Comparison of ENCODE assay signal across 14 cellular contexts in the genomic region with DNA sequence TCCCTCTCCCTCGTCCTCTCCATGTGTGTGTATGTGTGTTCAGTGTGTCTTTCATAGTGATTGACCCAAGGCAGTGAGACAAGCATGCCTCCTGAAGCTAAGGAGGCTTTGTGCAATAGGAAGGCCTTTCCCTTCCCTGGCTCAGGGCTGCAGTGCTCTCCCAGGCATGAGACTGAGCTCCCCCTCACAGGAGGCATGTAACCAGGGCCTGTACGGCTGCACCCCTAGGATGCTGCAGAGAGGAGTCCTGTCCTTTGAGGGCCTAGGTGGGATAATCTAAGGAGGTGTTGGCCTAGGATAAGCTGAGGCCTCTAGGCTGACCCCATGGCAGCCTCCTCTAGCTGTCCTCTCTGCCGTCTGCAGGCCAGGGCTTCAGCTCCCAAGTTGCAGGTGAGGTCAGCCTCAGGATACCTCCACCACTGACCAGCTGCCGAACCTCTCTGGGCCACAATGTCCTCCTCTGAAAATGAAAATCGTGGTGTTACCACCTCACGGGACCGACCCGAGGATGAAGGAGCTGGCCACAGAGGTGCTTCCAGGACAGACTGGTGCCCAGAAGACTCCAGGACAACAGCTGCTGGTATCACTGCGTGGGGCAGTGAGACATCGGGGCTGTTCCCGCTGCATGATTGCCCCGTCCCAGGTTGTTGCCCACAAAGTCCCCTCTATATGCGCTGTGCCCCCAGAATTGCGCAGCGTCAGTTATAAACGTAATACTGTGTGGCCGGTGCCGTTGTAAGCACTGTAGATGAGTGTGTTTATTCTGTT.
DNase-seq lines count a peak whose midpoint lies in the region; ATAC-seq, FAIRE-seq and TF ChIP-seq lines count a peak whose summit lies in the region.
"Had no signal": no experiment of that assay in that cellular context is flagged by ENCODE, and none has a peak within 500 bp of the region (broad histone marks: within the 10 kb centered on the region; RNA-seq: fewer than 3 reads in every experiment).

No MANE protein-coding gene starts in this region.

- H3F3A ChIP-seq in PC-3 (ENCODE audit: low read length, unreplicated experiment) = no peaks in the 10 kb centered on the region

- H3K27ac ChIP-seq in sigmoid colon (no peak overlapping the region), PC-3 (ENCODE audit: low read length) (no peak overlapping the region)
- H3K27ac ChIP-seq: BLaER1 had no signal

- no peak overlapping the region for H3K27ac Mint-ChIP-seq in chondrocyte (ENCODE audit: unreplicated experiment)
- H3K27ac Mint-ChIP-seq: CD8-positive, alpha-beta memory T cell; IgD-negative memory B cell had no signal

- H3K9ac ChIP-seq in PC-3 (ENCODE audit: low read length) = no peak overlapping the region
- H3K9ac ChIP-seq: BLaER1 had no signal

- in situ Hi-C loops in GM13977 (cut with MboI; ENCODE audit: low pct_unique_long_range_greater_than_20kb, low sequenced_read_pairs, unreplicated experiment) = no loop called here

- no peak overlapping the region for H3K4me2 ChIP-seq in PC-3 (ENCODE audit: low read length)
- H3K4me2 ChIP-seq: BLaER1 had no signal

- intact Hi-C loops in sigmoid colon (cut with DNase I) = no loop called here
- intact Hi-C loops in PC-3 (cut with micrococcal nuclease) = loop anchor here (5.0 kb wide), 1 partner anchor 137 kb away; no protein-coding TSS in a partner anchor

- CTCF ChIA-PET in PC-3 (lab: Charles Lee) = no interaction called here

- no peaks in the 10 kb centered on the region for H3K9me2 ChIP-seq in PC-3 (replicated peaks; ENCODE audit: low read length)

- peaks cover 37% of the 10 kb centered on the region for H3K27me3 Mint-ChIP-seq in chondrocyte (ENCODE audit: low read depth)

- H3K4me1 ChIP-seq in sigmoid colon (peaks cover 0 to 16% (median 8%) of the 10 kb centered on the region in 4 donors), PC-3 (ENCODE audit: insufficient read depth, low read length) (no peaks in the 10 kb centered on the region)
- H3K4me1 ChIP-seq: BLaER1 had no signal

- no peak for ATAC-seq in PC-3

- no peak overlapping the region for H3K4me3 Mint-ChIP-seq in chondrocyte (ENCODE audit: unreplicated experiment)

- no peak for TF ChIP-seq POLR2A in sigmoid colon (IDR thresholded peaks at IDR 0.05)

- WGBS in sigmoid colon, 2 donors = 86 to 91% methylated on average over 18 of the region's 18 CpGs

- H3K9me3 ChIP-seq in sigmoid colon = no peaks in the 10 kb centered on the region
- H3K9me3 ChIP-seq in PC-3 (ENCODE audit: low read length) = no peaks in the 10 kb centered on the region
- H3K9me3 ChIP-seq: BLaER1 had no signal

- TF ChIP-seq CTCF in GM13977 (IDR thresholded peaks at IDR 0.05; ENCODE audit: extremely low read depth, insufficient read depth, missing control alignments) (no peak), chondrocyte (IDR thresholded peaks at IDR 0.05) (no peak), sigmoid colon (IDR thresholded peaks at IDR 0.05) (no peak), PC-3 (conservative IDR thresholded peaks at IDR 0.05; ENCODE audit: low read depth, low read length) (no peak)

- peaks cover 10% of the 10 kb centered on the region for H3K9me3 Mint-ChIP-seq in chondrocyte (ENCODE audit: low read depth)
- H3K9me3 Mint-ChIP-seq: CD8-positive, alpha-beta memory T cell had no signal

- peaks cover 6% of the 10 kb centered on the region for H3K4me1 Mint-ChIP-seq in chondrocyte (ENCODE audit: low read depth)

- H4K20me1 ChIP-seq in PC-3 (ENCODE audit: low read length) = no peaks in the 10 kb centered on the region
- H4K20me1 ChIP-seq: BLaER1 had no signal

- H3K27me3 ChIP-seq in sigmoid colon = peaks cover 0 to 29% (median 8%) of the 10 kb centered on the region in 3 donors
- no peaks in the 10 kb centered on the region for H3K27me3 ChIP-seq in PC-3 (ENCODE audit: low read length)
- H3K27me3 ChIP-seq: BLaER1 had no signal

- TF ChIP-seq EP300 in sigmoid colon (IDR thresholded peaks at IDR 0.05) = no peak

- no peak overlapping the region for H3K4me3 ChIP-seq in sigmoid colon
- H3K4me3 ChIP-seq in PC-3 (ENCODE audit: low read length) = no peak overlapping the region
- H3K4me3 ChIP-seq: BLaER1 had no signal

- no peak for FAIRE-seq in frontal cortex (lab: Jason Lieb, UNC)

- H3K36me3 Mint-ChIP-seq in chondrocyte (ENCODE audit: low read depth) = peaks cover 3% of the 10 kb centered on the region
- H3K36me3 Mint-ChIP-seq: CD8-positive, alpha-beta memory T cell; IgD-negative memory B cell had no signal

- H3K36me3 ChIP-seq in sigmoid colon (no peaks in the 10 kb centered on the region), PC-3 (ENCODE audit: low read depth, low read length) (no peaks in the 10 kb centered on the region)
- H3K36me3 ChIP-seq: BLaER1 had no signal

- no peaks in the 10 kb centered on the region for H3K79me2 ChIP-seq in PC-3 (ENCODE audit: low read length)

- BruUV-seq in PC-3 (replicated peaks; lab: Mats Ljungman, UMichigan) = no TSS peak

- POLR2A ChIA-PET in PC-3 (lab: Charles Lee; ENCODE audit: unreplicated experiment) = no interaction called here

- no peak overlapping the region for H2AFZ ChIP-seq in PC-3 (ENCODE audit: low read length)

- peak; percentile 19 for DNase-seq in D341Med (ENCODE audit: low spot score)
- peak; percentile 7 for DNase-seq in GM13977 (ENCODE audit: low spot score)
- DNase-seq in chondrocyte (ENCODE audit: low spot score) = peak; percentile 52
- peak; percentile 34 for DNase-seq in sigmoid colon
- DNase-seq in PC-3 = no peak
- no peak for DNase-seq in frontal cortex (ENCODE audit: low spot score in 2 of 2)
- no peak for DNase-seq in HK-2 (ENCODE audit: unreplicated experiment)
- DNase-seq: DMS 273 treated with DMSO at 0.1 percent for 48 hours, NCI-H1436, NCI-H2081 treated with DMSO at 0.1 percent for 48 hours, NCI-H2227 treated with DMSO at 0.1 percent for 48 hours had no signal

Comparison
In these comparisons a context has a peak if more than half of its experiments do, and no peak if none do; other contexts are left out.
1. DNase-seq: peak in D341Med (single experiment), GM13977 (single experiment), chondrocyte (single experiment) and sigmoid colon (single experiment); none in PC-3 (single experiment), frontal cortex (0 of 2) and HK-2 (single experiment).